Comparison of ENCODE assay signal across 24 cellular contexts in genomic region chr4:156459584-156459983, GRCh38.
DNase-seq lines count a peak whose midpoint lies in the region; ATAC-seq, FAIRE-seq and TF ChIP-seq lines count a peak whose summit lies in the region.
"Had no signal": no experiment of that assay in that cellular context is flagged by ENCODE, and none has a peak within 500 bp of the region (broad histone marks: within the 10 kb centered on the region; RNA-seq: fewer than 3 reads in every experiment).

No MANE protein-coding gene starts in this region.

- no peak overlapping the region for H4K5ac ChIP-seq in H1 (ENCODE audit: insufficient read length, low read depth, low read length)

- H2BK15ac ChIP-seq in H1 (ENCODE audit: low read length) (no peak overlapping the region), neuronal stem cell (ENCODE audit: low read length) (no peak overlapping the region)

- H3K4me3 ChIP-seq in right lobe of liver = no peak overlapping the region
- H3K4me3 ChIP-seq in HepG2 (replicated peaks in 1 of 3; ENCODE audit: insufficient read depth in 1 of 3, low read depth in 2 of 3, low read length in 3 of 3) = no peak overlapping the region
- H3K4me3 ChIP-seq in H1 (ENCODE audit: extremely low read depth in 1 of 4, insufficient read depth in 2 of 4, low read depth in 3 of 4, low read length in 4 of 4) = no peak overlapping the region
- no peak overlapping the region for H3K4me3 ChIP-seq in neuronal stem cell (ENCODE audit: low read length in 2 of 2)
- H3K4me3 ChIP-seq: BLaER1 treated with 17β-estradiol and CSF1 and Interleukin-3, amounts not matched to agents 10 nM and 100 nM had no signal

- no peak overlapping the region for H2BK12ac ChIP-seq in H1 (ENCODE audit: low read depth, low read length)
- H2BK12ac ChIP-seq in neuronal stem cell (ENCODE audit: low read length) = no peak overlapping the region

- H3K9me3 ChIP-seq in right lobe of liver (no peaks in the 10 kb centered on the region), HepG2 (ENCODE audit: low read length) (no peaks in the 10 kb centered on the region), H1 (ENCODE audit: insufficient read depth in 2 of 2, low read depth in 1 of 2, low read length in 1 of 2) (no peaks in the 10 kb centered on the region), neuronal stem cell (replicated peaks in 1 of 2; ENCODE audit: control insufficient read depth in 2 of 2, insufficient read depth in 1 of 2, low read depth in 1 of 2, low read length in 2 of 2) (peaks cover 0 to 2% of the 10 kb centered on the region in 2 donors)
- H3K9me3 ChIP-seq: BLaER1 treated with 17β-estradiol and CSF1 and Interleukin-3, amounts not matched to agents 10 nM and 100 nM had no signal

- H4K91ac ChIP-seq in H1 (replicated peaks; ENCODE audit: insufficient read length, low read length) (no peak overlapping the region), neuronal stem cell (ENCODE audit: low read depth, low read length, poor library complexity) (no peak overlapping the region)

- H2AFZ ChIP-seq in HepG2 (ENCODE audit: low read length) = no peak overlapping the region
- no peak overlapping the region for H2AFZ ChIP-seq in H1 (ENCODE audit: low read length)
- no peak overlapping the region for H2AFZ ChIP-seq in neuronal stem cell (ENCODE audit: low read length)

- WGBS in right lobe of liver (ENCODE audit: insufficient coverage, low coverage, low lambda C conversion rate, missing lambda C conversion rate) = 46% methylated on average over 5 of the region's 5 CpGs
- 3% methylated on average over 5 of the region's 5 CpGs for WGBS in HepG2 (ENCODE audit: low lambda C conversion rate)
- 95% methylated on average over 5 of the region's 5 CpGs; no CpG with 5 or more reads in 1 of the 2 experiments for WGBS in H1 (ENCODE audit: extremely low coverage in 1 of 2, insufficient coverage in 1 of 2, insufficient read length in 1 of 2, insufficient replicate concordance in 2 of 2, low coverage in 1 of 2, low lambda C conversion rate in 2 of 2, missing lambda C conversion rate in 1 of 2), 2 experiments
- WGBS in neuronal stem cell (ENCODE audit: extremely low coverage in 2 of 2, insufficient read length in 2 of 2, insufficient replicate concordance in 1 of 2), 2 donors = no CpG with 5 or more reads among the region's 5 CpGs

- peak; percentile 40 to 73 (median 66) for ATAC-seq in right lobe of liver
- ATAC-seq in HepG2 = no peak

- no peak overlapping the region for H3K56ac ChIP-seq in H1 (replicated peaks; ENCODE audit: insufficient read length, low read depth, low read length)

- in situ Hi-C loops in HepG2 (cut with HindIII; ENCODE audit: extremely low pct_ligation_motif_present, low pct_unique_long_range_greater_than_20kb) = no loop called here
- in situ Hi-C loops in G401 (cut with HindIII; ENCODE audit: low sequenced_read_pairs) = no loop called here

- CTCF ChIA-PET in HepG2 (lab: Yijun Ruan, JAX; ENCODE audit: low intra/inter-chr PET ratio, low total read pairs) = no interaction called here
- CTCF ChIA-PET in H1 (lab: Charles Lee; ENCODE audit: partially characterized antibody) = interaction anchor here (1.3 kb wide), 1 partner anchor 15 kb away, joined by 3 read pairs; no protein-coding TSS in a partner anchor

- H2BK5ac ChIP-seq in H1 (ENCODE audit: low read depth, low read length) (no peak overlapping the region), neuronal stem cell (ENCODE audit: low read length) (no peak overlapping the region)

- H3K23ac ChIP-seq in H1 (ENCODE audit: insufficient read length) (peak overlapping the region; percentile 52), neuronal stem cell (ENCODE audit: low read depth, low read length, poor library complexity) (no peak overlapping the region)

- H3K4me2 ChIP-seq in HepG2 (ENCODE audit: low read depth, low read length) (no peak overlapping the region), H1 (ENCODE audit: insufficient read depth in 1 of 2, low read depth in 2 of 2, low read length in 2 of 2) (no peak overlapping the region), neuronal stem cell (ENCODE audit: insufficient read depth, low read length, poor library complexity, severe bottlenecking) (no peak overlapping the region)
- H3K4me2 ChIP-seq: BLaER1 treated with 17β-estradiol and CSF1 and Interleukin-3, amounts not matched to agents 10 nM and 100 nM had no signal

- H4K20me1 ChIP-seq in HepG2 (ENCODE audit: insufficient read depth, low read length) = no peaks in the 10 kb centered on the region
- no peaks in the 10 kb centered on the region for H4K20me1 ChIP-seq in H1 (replicated peaks in 1 of 2; ENCODE audit: control insufficient read depth in 1 of 2, insufficient read depth in 2 of 2, low read length in 2 of 2)
- H4K20me1 ChIP-seq: BLaER1 treated with 17β-estradiol and CSF1 and Interleukin-3, amounts not matched to agents 10 nM and 100 nM had no signal

- H3K79me1 ChIP-seq in H1 (ENCODE audit: low read depth, low read length) (no peaks in the 10 kb centered on the region), neuronal stem cell (ENCODE audit: low read depth, low read length) (no peaks in the 10 kb centered on the region)

- H3K79me2 ChIP-seq in HepG2 (ENCODE audit: insufficient read depth, low read length) = no peaks in the 10 kb centered on the region
- no peaks in the 10 kb centered on the region for H3K79me2 ChIP-seq in H1 (ENCODE audit: control insufficient read depth in 1 of 2, insufficient read depth in 2 of 2, low read length in 2 of 2)

- POLR2A ChIA-PET in HepG2 (lab: Yijun Ruan, JAX) = no interaction called here
- POLR2A ChIA-PET in H1 (lab: Charles Lee; ENCODE audit: partially characterized antibody) = no interaction called here

- H3K9ac ChIP-seq in HepG2 (ENCODE audit: insufficient read depth, low read depth, low read length) = no peak overlapping the region
- no peak overlapping the region for H3K9ac ChIP-seq in H1 (replicated peaks in 1 of 4; ENCODE audit: extremely low read depth in 1 of 4, low read depth in 3 of 4, low read length in 3 of 4)
- peak overlapping the region; percentile 2 for H3K9ac ChIP-seq in neuronal stem cell (ENCODE audit: low read depth, low read length, poor library complexity)
- H3K9ac ChIP-seq: BLaER1 treated with 17β-estradiol and CSF1 and Interleukin-3, amounts not matched to agents 10 nM and 100 nM had no signal

- FAIRE-seq in HepG2 (lab: Jason Lieb, UNC) (no peak), H1 (lab: Jason Lieb, UNC) (no peak)
- FAIRE-seq: A204.1, G401.6, GM12891 had no signal

- no peak for TF ChIP-seq EP300 in HepG2 (IDR thresholded peaks at IDR 0.05; ENCODE audit: low read depth in 2 of 2, low read length in 2 of 2)
- no peak for TF ChIP-seq EP300 in HepG2 (CRISPR knock-in tag; IDR thresholded peaks at IDR 0.05; ENCODE audit: borderline replicate concordance)
- TF ChIP-seq EP300 in H1 (IDR thresholded peaks at IDR 0.05; ENCODE audit: borderline replicate concordance in 1 of 2, low read depth in 2 of 2, low read length in 2 of 2) = no peak

- H4K8ac ChIP-seq in H1 (ENCODE audit: extremely low read depth, insufficient read depth, low read length) (no peak overlapping the region), neuronal stem cell (ENCODE audit: low read depth, low read length) (no peak overlapping the region)

- no peaks in the 10 kb centered on the region for H3K27me3 ChIP-seq in right lobe of liver
- no peaks in the 10 kb centered on the region for H3K27me3 ChIP-seq in HepG2 (ENCODE audit: control insufficient read depth in 1 of 2, insufficient read depth in 2 of 2, low read length in 2 of 2)
- no peaks in the 10 kb centered on the region for H3K27me3 ChIP-seq in H1 (replicated peaks in 1 of 4; ENCODE audit: control insufficient read depth in 3 of 4, extremely low read depth in 1 of 4, insufficient read depth in 3 of 4, low read length in 3 of 4)
- no peaks in the 10 kb centered on the region for H3K27me3 ChIP-seq in neuronal stem cell (ENCODE audit: control insufficient read depth in 3 of 3, insufficient read depth in 3 of 3, low read depth in 1 of 3, low read length in 3 of 3)
- H3K27me3 ChIP-seq: BLaER1 treated with 17β-estradiol and CSF1 and Interleukin-3, amounts not matched to agents 10 nM and 100 nM had no signal

- DNase-seq in right lobe of liver (peak in 2 of 3 donors; percentile 24 to 54), HepG2 (ENCODE audit: low spot score) (no peak), H1 (ENCODE audit: low read depth in 1 of 2, low spot score in 2 of 2) (no peak), neuronal stem cell (ENCODE audit: low spot score) (no peak), G401 (ENCODE audit: low spot score) (no peak), AG08396 (ENCODE audit: low spot score) (no peak)
- DNase-seq: 8988T; ACHN; AML-193; CD4-positive, alpha-beta memory T cell; CD4-positive, CD25-positive, alpha-beta regulatory T cell; CD8-positive, alpha-beta memory T cell; COR-L47; DMS 273 treated with DMSO at 0.1 percent for 48 hours; DMS153; DMS53; DMS79; DND-41; EL; GF-D8 had no signal

- H3K36me3 ChIP-seq in right lobe of liver = no peaks in the 10 kb centered on the region
- H3K36me3 ChIP-seq in HepG2 (replicated peaks in 1 of 2; ENCODE audit: control insufficient read depth in 1 of 2, insufficient read depth in 2 of 2, low read length in 2 of 2) = no peaks in the 10 kb centered on the region
- no peaks in the 10 kb centered on the region for H3K36me3 ChIP-seq in H1 (ENCODE audit: control insufficient read depth in 2 of 4, insufficient read depth in 4 of 4, low read length in 3 of 4)
- peaks cover 0 to 2% of the 10 kb centered on the region in 2 donors for H3K36me3 ChIP-seq in neuronal stem cell (replicated peaks in 1 of 2; ENCODE audit: control insufficient read depth in 2 of 2, insufficient read depth in 2 of 2, low read length in 2 of 2)
- H3K36me3 ChIP-seq: BLaER1 treated with 17β-estradiol and CSF1 and Interleukin-3, amounts not matched to agents 10 nM and 100 nM had no signal

- TF ChIP-seq POLR2A in right lobe of liver (IDR thresholded peaks at IDR 0.05) (no peak), HepG2 (IDR thresholded peaks at IDR 0.05; ENCODE audit: insufficient read depth in 1 of 2, low read depth in 2 of 2, low read length in 2 of 2) (no peak), H1 (IDR thresholded peaks at IDR 0.05; ENCODE audit: control extremely low read depth in 1 of 2, low read depth in 2 of 2, low read length in 2 of 2) (no peak)

- H3K14ac ChIP-seq in H1 (ENCODE audit: insufficient read length) (no peak overlapping the region), neuronal stem cell (ENCODE audit: low read length) (no peak overlapping the region)

- H2BK20ac ChIP-seq in H1 (ENCODE audit: low read length) = no peak overlapping the region

- H2BK120ac ChIP-seq in H1 (replicated peaks; ENCODE audit: low read depth, low read length) (no peak overlapping the region), neuronal stem cell (ENCODE audit: low read depth, low read length) (no peak overlapping the region)

- no peak overlapping the region for H3K4ac ChIP-seq in H1 (replicated peaks; ENCODE audit: insufficient read length, low read depth, low read length)
- no peak overlapping the region for H3K4ac ChIP-seq in neuronal stem cell (ENCODE audit: low read length)

- H3K18ac ChIP-seq in H1 (ENCODE audit: extremely low read depth, low read length) = no peak overlapping the region
- no peak overlapping the region for H3K18ac ChIP-seq in neuronal stem cell (ENCODE audit: low read length)

- TF ChIP-seq RAD21 in HepG2 (CRISPR knock-in tag; IDR thresholded peaks at IDR 0.05) (no peak), H1 (IDR thresholded peaks at IDR 0.05 in 1 of 2, conservative IDR thresholded peaks at IDR 0.05 in 1 of 2; ENCODE audit: low read depth in 2 of 2, low read length in 2 of 2) (no peak)

- no peak overlapping the region for H3K27ac ChIP-seq in right lobe of liver
- H3K27ac ChIP-seq in HepG2 (ENCODE audit: extremely low read length, insufficient read depth, low read length) = no peak overlapping the region
- no peak overlapping the region for H3K27ac ChIP-seq in H1 (ENCODE audit: low read depth, low read length)
- H3K27ac ChIP-seq in neuronal stem cell (replicated peaks; ENCODE audit: low read length) = no peak overlapping the region
- H3K27ac ChIP-seq: BLaER1 treated with 17β-estradiol and CSF1 and Interleukin-3, amounts not matched to agents 10 nM and 100 nM had no signal

- H2AK5ac ChIP-seq in H1 (ENCODE audit: low read depth, low read length) = no peak overlapping the region
- no peak overlapping the region for H2AK5ac ChIP-seq in neuronal stem cell (ENCODE audit: low read depth, low read length)

- H3K4me1 ChIP-seq in right lobe of liver (peaks cover 0 to 8% (median 0%) of the 10 kb centered on the region in 4 donors), HepG2 (ENCODE audit: insufficient read depth, low read length) (no peaks in the 10 kb centered on the region), H1 (replicated peaks in 1 of 4; ENCODE audit: control insufficient read depth in 3 of 4, insufficient read depth in 4 of 4, low read length in 3 of 4) (no peaks in the 10 kb centered on the region), neuronal stem cell (ENCODE audit: control insufficient read depth in 2 of 2, insufficient read depth in 1 of 2, low read depth in 1 of 2, low read length in 2 of 2) (peaks cover 0 to 2% of the 10 kb centered on the region in 2 donors)
- H3K4me1 ChIP-seq: BLaER1 treated with 17β-estradiol and CSF1 and Interleukin-3, amounts not matched to agents 10 nM and 100 nM had no signal

- H3K23me2 ChIP-seq in H1 (ENCODE audit: low read depth, low read length) = no peaks in the 10 kb centered on the region

- TF ChIP-seq CTCF in right lobe of liver (IDR thresholded peaks at IDR 0.05) (no peak), HepG2 (CRISPR knock-in tag; IDR thresholded peaks at IDR 0.05) (no peak), H1 (IDR thresholded peaks at IDR 0.05; ENCODE audit: control extremely low read depth in 1 of 3, insufficient read depth in 1 of 3, low read depth in 1 of 3, low read length in 3 of 3) (no peak)

- no TSS peak for BruUV-seq in HepG2 (replicated peaks; lab: Mats Ljungman, UMichigan)

- intact Hi-C loops in right lobe of liver (cut with DNase I) (no loop called here), HepG2 (cut with micrococcal nuclease; ENCODE audit: unreplicated experiment) (no loop called here)

Comparison
In these comparisons a context has a peak if more than half of its experiments do, and no peak if none do; other contexts are left out.
1. DNase-seq: peak in right lobe of liver (2 of 3); none in HepG2 (single experiment), H1 (0 of 2), neuronal stem cell (single experiment), G401 (single experiment) and AG08396 (single experiment).